In genomic region chr9:8651830-8652229, GRCh38 we compare ENCODE assay signal across 14 cellular contexts.
"Had no signal": no experiment of that assay in that cellular context is flagged by ENCODE, and none has a peak within 500 bp of the region (broad histone marks: within the 10 kb centered on the region; RNA-seq: fewer than 3 reads in every experiment).

No MANE protein-coding gene starts in this region.

- H3K27me3 Mint-ChIP-seq: activated CD8-positive, alpha-beta memory T cell treated with anti-CD3 and anti-CD28 coated beads, Interleukin-2, amount 10 ng/mL, durations not matched to agents 7 days and 5 days; activated naive CD8-positive, alpha-beta T cell; naive B cell; stimulated activated naive CD8-positive, alpha-beta T cell treated with anti-CD3 and anti-CD28 coated beads, Interleukin-15, Interleukin-2, amounts not matched to agents 100 ng/mL and 50 ng/mL, for 24 hours had no signal

- H3K36me3 Mint-ChIP-seq: activated CD8-positive, alpha-beta memory T cell treated with anti-CD3 and anti-CD28 coated beads, Interleukin-2, amount 10 ng/mL, durations not matched to agents 7 days and 5 days; activated naive CD8-positive, alpha-beta T cell; naive B cell had no signal

- H3K9me3 ChIP-seq: colonic mucosa, sigmoid colon had no signal

- ATAC-seq: activated CD8-positive, alpha-beta memory T cell treated with anti-CD3 and anti-CD28 coated beads, Interleukin-2, amount 10 ng/mL, durations not matched to agents 7 days and 5 days had no signal

- H3K4me1 Mint-ChIP-seq: activated CD8-positive, alpha-beta memory T cell treated with anti-CD3 and anti-CD28 coated beads, Interleukin-2, amount 10 ng/mL, durations not matched to agents 7 days and 5 days had no signal

- H3K27me3 ChIP-seq: colonic mucosa, sigmoid colon had no signal

- DNase-seq: activated CD4-positive, alpha-beta T cell treated with anti-CD3 and anti-CD28 coated beads, Interleukin-2, amount 50 U/mL, for 48 hours; activated CD4-positive, CD25-positive, alpha-beta regulatory T cell treated with anti-CD3 and anti-CD28 coated beads, Interleukin-2, amount 50 U/mL, for 72 hours; activated CD8-positive, alpha-beta memory T cell treated with anti-CD3 and anti-CD28 coated beads, Interleukin-2, amount 10 ng/mL, durations not matched to agents 7 days and 5 days; activated effector memory CD4-positive, alpha-beta T cell treated with Interleukin-2 at 50 U/mL for 16 hours; activated T-cell treated with anti-CD3 and anti-CD28 coated beads, Interleukin-2, amount 50 U/mL, for 24 hours; colonic mucosa; effector CD8-positive, alpha-beta T cell; kidney glomerular epithelial cell; naive B cell; sigmoid colon; stimulated activated CD4-positive, alpha-beta T cell treated with anti-CD3 and anti-CD28 coated beads, Interleukin-4, amount 100 ng/mL, for 24 hours had no signal

- H3K4me3 ChIP-seq: colonic mucosa, sigmoid colon had no signal

- H3K27ac Mint-ChIP-seq: activated CD8-positive, alpha-beta memory T cell treated with anti-CD3 and anti-CD28 coated beads, Interleukin-2, amount 10 ng/mL, durations not matched to agents 7 days and 5 days; activated naive CD8-positive, alpha-beta T cell; activated T-cell treated with anti-CD3 and anti-CD28 coated beads, Interleukin-2, amount 50 U/mL, for 24 hours; naive B cell; stimulated activated naive CD8-positive, alpha-beta T cell treated with anti-CD3 and anti-CD28 coated beads, Interleukin-15, Interleukin-2, amounts not matched to agents 100 ng/mL and 50 ng/mL, for 24 hours had no signal

- H3K4me3 Mint-ChIP-seq: activated CD8-positive, alpha-beta memory T cell treated with anti-CD3 and anti-CD28 coated beads, Interleukin-2, amount 10 ng/mL, durations not matched to agents 7 days and 5 days; activated naive CD8-positive, alpha-beta T cell; activated T-cell treated with anti-CD3 and anti-CD28 coated beads, Interleukin-2, amount 50 U/mL, for 24 hours; naive B cell; stimulated activated naive CD8-positive, alpha-beta T cell treated with anti-CD3 and anti-CD28 coated beads, Interleukin-15, Interleukin-2, amounts not matched to agents 100 ng/mL and 50 ng/mL, for 24 hours had no signal

- H3K36me3 ChIP-seq: colonic mucosa, sigmoid colon had no signal

- H3K4me1 ChIP-seq: colonic mucosa had no signal

- H3K27ac ChIP-seq: colonic mucosa, epithelial cell of prostate, sigmoid colon had no signal
